Comparison of ENCODE assay signal across 8 cellular contexts in the genomic region with DNA sequence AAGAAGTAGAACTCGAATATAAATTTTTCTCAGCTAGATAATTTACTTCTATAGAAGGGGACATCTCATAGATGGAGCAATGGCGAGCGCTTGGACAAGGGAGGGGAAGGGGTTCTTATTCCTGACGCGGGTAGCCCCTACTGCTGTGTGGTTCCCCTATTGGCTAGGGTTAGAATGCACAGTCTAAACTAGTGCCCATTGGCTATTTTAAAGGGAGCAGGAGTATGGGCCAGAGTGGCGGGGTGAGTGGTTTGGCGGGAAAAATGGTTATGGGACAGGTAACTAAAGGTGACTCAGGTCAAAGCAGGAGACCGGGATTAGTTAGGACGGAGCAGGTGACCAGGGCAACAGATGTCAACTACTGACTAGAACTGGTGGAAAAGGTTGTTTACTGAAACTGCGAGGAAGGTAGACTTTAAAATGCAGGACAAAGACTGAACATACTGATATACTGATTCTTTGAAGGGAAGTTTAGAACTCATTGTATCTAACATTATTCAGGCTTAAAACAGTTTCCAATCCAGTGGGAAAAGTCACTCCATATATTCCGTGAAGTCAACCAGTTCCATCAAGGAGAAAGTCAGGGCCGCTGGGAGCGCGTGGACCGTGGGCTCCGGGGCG. TPM values are rescaled to one million over a fixed set of nuclear protein-coding genes. Genes with fewer than 3 reads are reported as not detected.
DNase-seq lines count a peak whose midpoint lies in the region; ATAC-seq and TF ChIP-seq lines count a peak whose summit lies in the region.

No MANE protein-coding gene starts in this region.

- H3K4me1 ChIP-seq in heart left ventricle (peaks cover 0 to 21% (median 7%) of the 10 kb centered on the region in 12 donors), breast epithelium (no peaks in the 10 kb centered on the region), thyroid gland (peaks cover 4 to 9% of the 10 kb centered on the region in 2 donors)

- H3K27me3 ChIP-seq in heart left ventricle, result no peaks in the 10 kb centered on the region
- H3K27me3 ChIP-seq in breast epithelium, result no peaks in the 10 kb centered on the region
- H3K27me3 ChIP-seq in thyroid gland, result no peaks in the 10 kb centered on the region

- peaks cover 0 to 5% (median 0%) of the 10 kb centered on the region in 9 donors for H3K36me3 ChIP-seq in heart left ventricle
- no peaks in the 10 kb centered on the region for H3K36me3 ChIP-seq in breast epithelium
- H3K36me3 ChIP-seq in thyroid gland, result no peaks in the 10 kb centered on the region

- DNase-seq in heart left ventricle, result no peak
- DNase-seq in Right ventricle myocardium superior, result no peak
- DNase-seq in NCI-H82 treated with DMSO at 0.1 percent for 48 hours (lab: John Stamatoyannopoulos, UW; ENCODE audit: unreplicated experiment), result peak; percentile 52
- no peak for DNase-seq in breast epithelium (ENCODE audit: low spot score in 2 of 2)
- DNase-seq in lower leg skin (ENCODE audit: low spot score in 2 of 2), result no peak
- no peak for DNase-seq in thyroid gland
- DNase-seq in sciatic nerve (ENCODE audit: low spot score), result no peak
- no peak for DNase-seq in GM03348 (ENCODE audit: low spot score)

- H3K9me3 ChIP-seq in heart left ventricle, result no peaks in the 10 kb centered on the region
- H3K9me3 ChIP-seq in breast epithelium, result no peaks in the 10 kb centered on the region
- no peaks in the 10 kb centered on the region for H3K9me3 ChIP-seq in thyroid gland

- 13 to 30% (median 17%) methylated on average over 12 to 17 of the region's 17 CpGs for WGBS in heart left ventricle, 4 donors
- WGBS in lower leg skin, 2 donors, result 13 to 29% methylated on average over 12 to 17 of the region's 17 CpGs
- 14 to 17% methylated on average over 14 to 17 of the region's 17 CpGs for WGBS in thyroid gland, 2 donors

- TF ChIP-seq CTCF in heart left ventricle (IDR thresholded peaks at IDR 0.05) (no peak), breast epithelium (IDR thresholded peaks at IDR 0.05) (no peak), lower leg skin (IDR thresholded peaks at IDR 0.05) (no peak), thyroid gland (IDR thresholded peaks at IDR 0.05) (no peak)

- no peak for ATAC-seq in heart left ventricle
- ATAC-seq in Right ventricle myocardium superior (ENCODE audit: poor library complexity), result no peak
- no peak for ATAC-seq in sciatic nerve

- TF ChIP-seq POLR2A in heart left ventricle (IDR thresholded peaks at IDR 0.05), result no peak
- TF ChIP-seq POLR2A in breast epithelium (IDR thresholded peaks at IDR 0.05), result no peak
- TF ChIP-seq POLR2A in lower leg skin (IDR thresholded peaks at IDR 0.05), result no peak
- TF ChIP-seq POLR2A in thyroid gland (IDR thresholded peaks at IDR 0.05), result no peak

- H3K4me3 ChIP-seq in heart left ventricle, result peak overlapping the region; percentile 59 to 99 (median 79)
- H3K4me3 ChIP-seq in breast epithelium, result peak overlapping the region; percentile 78 to 93 (median 83)
- peak overlapping the region; percentile 39 for H3K4me3 ChIP-seq in lower leg skin (ENCODE audit: low read depth, poor library complexity, severe bottlenecking)
- H3K4me3 ChIP-seq in thyroid gland (replicated peaks in 1 of 3), result peak overlapping the region; percentile 63 to 91 (median 90)

- intact Hi-C loops in heart left ventricle (cut with DNase I) (loop anchor here in 1 of 10 donors (10.0 kb wide), 1 partner anchor 104 kb away; the partner anchor contains the start of gene MIB2), Right ventricle myocardium superior (cut with DNase I) (no loop called here), breast epithelium (cut with DNase I; ENCODE audit: low total_unique reads) (no loop called here), lower leg skin (cut with DNase I; ENCODE audit: low total_unique reads) (no loop called here), thyroid gland (cut with DNase I) (no loop called here), sciatic nerve (cut with DNase I) (no loop called here)

- H3K27ac ChIP-seq in heart left ventricle, result peak overlapping the region; percentile 68 to 97 (median 88)
- peak overlapping the region; percentile 95 to 96 for H3K27ac ChIP-seq in breast epithelium
- H3K27ac ChIP-seq in thyroid gland, result peak overlapping the region; percentile 55 to 91 (median 87)

RNA-seq across cellular contexts. Expression of gene ATAD3A, which starts 0.9 kb away (rescaled TPM):
- total RNA-seq in heart left ventricle, result 10 to 100 TPM; 11.3 to 25.3 (median 18.1) TPM
- polyA plus RNA-seq in heart left ventricle, result 10 to 100 TPM; 21.5 to 49.5 TPM
- 18.5 TPM for total RNA-seq in Right ventricle myocardium superior
- total RNA-seq in breast epithelium, result 10 to 100 TPM; 14.9 to 22.3 (median 15.5) TPM
- 10 to 100 TPM; 23.2 to 33.3 (median 26.9) TPM for total RNA-seq in lower leg skin
- 10 to 100 TPM; 21.6 to 34.2 (median 28.5) TPM for total RNA-seq in thyroid gland
- 19.4 TPM for total RNA-seq in sciatic nerve

RNA-seq across cellular contexts. Expression of gene TMEM240, which starts 29.4 kb away (rescaled TPM):
- total RNA-seq in heart left ventricle (1 to 10 TPM in 8 of 9 donors, not detected in 1; 2.6 to 5.6 (median 4.2) TPM), Right ventricle myocardium superior (7.5 TPM), breast epithelium (1 to 10 TPM; 3.5 to 8.8 (median 3.8) TPM), lower leg skin (1 to 10 TPM in 2 of 4 donors, under 1 TPM in 1, not detected in 1; 0.57 to 2.6 (median 2.0) TPM), thyroid gland (1 to 10 TPM; 1.2 to 4.5 (median 1.3) TPM), sciatic nerve (7.1 TPM)
- 10 to 100 TPM in 1 of 2 donors, 1 to 10 TPM in 1; 1.5 to 12.4 TPM for polyA plus RNA-seq in heart left ventricle

RNA-seq across cellular contexts. Expression of gene ATAD3B, which starts 39.5 kb away (rescaled TPM):
- total RNA-seq in heart left ventricle (10 to 100 TPM in 2 of 9 donors, 1 to 10 TPM in 7; 2.2 to 12.1 (median 5.8) TPM), Right ventricle myocardium superior (7.9 TPM), breast epithelium (10 to 100 TPM in 2 of 3 donors, 1 to 10 TPM in 1; 9.9 to 22.9 (median 22.4) TPM), lower leg skin (10 to 100 TPM; 13.0 to 40.3 (median 17.1) TPM), thyroid gland (10 to 100 TPM; 13.8 to 29.1 (median 15.0) TPM), sciatic nerve (28.6 TPM)
- 10 to 100 TPM; 11.0 to 15.6 TPM for polyA plus RNA-seq in heart left ventricle

Comparison
In these comparisons a context has a peak if more than half of its experiments do, and no peak if none do; other contexts are left out.
1. H3K4me3 ChIP-seq: peak in every context shown above with its lines; median percentile 90 in thyroid gland; 83 in breast epithelium; 79 in heart left ventricle; 39 in lower leg skin.